1 cellular context compared by ENCODE assay signal in genomic region chr15:40160689-40161688, GRCh38.
TF ChIP-seq lines count a peak whose summit lies in the region.

BUB1B (plus strand) TSS chr15:40161069; CDS start chr15:40161221, 152 bp downstream.

TF ChIP-seq in K562, 482 proteins besides CTCF, POLR2A, EP300 and RAD21 (continued from another document and continues in another):
- no peak for TF ChIP-seq CREB5 (CRISPR knock-in tag; IDR thresholded peaks at IDR 0.05)
- no peak; the same call in 1 of the 2 replicates for TF ChIP-seq ZNF511 (CRISPR knock-in tag; IDR thresholded peaks at IDR 0.05)
- peak; percentile 81; the same call in 1 of the 2 replicates for TF ChIP-seq ZNF766 (CRISPR knock-in tag; conservative IDR thresholded peaks at IDR 0.05)
- TF ChIP-seq SMARCC2 (IDR thresholded peaks at IDR 0.05; ENCODE audit: low read depth) = no peak
- TF ChIP-seq SRSF7 (optimal IDR thresholded peaks at IDR 0.05; ENCODE audit: low read depth, low read length) = no peak
- TF ChIP-seq CHD2 (IDR thresholded peaks at IDR 0.05; ENCODE audit: low read depth, low read length) = peak; percentile 95
- TF ChIP-seq EP400 (IDR thresholded peaks at IDR 0.05) = peak; percentile 100
- no peak for TF ChIP-seq ARNT (IDR thresholded peaks at IDR 0.05)
- TF ChIP-seq LCOR (CRISPR knock-in tag; IDR thresholded peaks at IDR 0.05) = peak; percentile 94
- TF ChIP-seq NEUROD1 (IDR thresholded peaks at IDR 0.05; ENCODE audit: borderline replicate concordance, low read depth, low read length, partially characterized antibody) = no peak
- TF ChIP-seq DIDO1 (tag; IDR thresholded peaks at IDR 0.05; ENCODE audit: low read depth) = peak; percentile 66; the same call in 1 of the 2 replicates
- peak; percentile 85; the same call in 1 of the 2 replicates for TF ChIP-seq ZNF12 (CRISPR knock-in tag; IDR thresholded peaks at IDR 0.05)
- TF ChIP-seq CBX5 (IDR thresholded peaks at IDR 0.05; ENCODE audit: borderline replicate concordance, low read depth) = no peak
- peak; percentile 60; the same call in 1 of the 2 replicates for TF ChIP-seq BACH1 (tag; IDR thresholded peaks at IDR 0.05)
- no peak for TF ChIP-seq GTF3C2 (IDR thresholded peaks at IDR 0.05; ENCODE audit: borderline replicate concordance, extremely low read depth, insufficient read length)
- TF ChIP-seq ETV5 (CRISPR knock-in tag; IDR thresholded peaks at IDR 0.05; ENCODE audit: low read depth) = no peak
- no peak for TF ChIP-seq RERE (CRISPR knock-in tag; IDR thresholded peaks at IDR 0.05; ENCODE audit: borderline replicate concordance)
- TF ChIP-seq MLX (CRISPR knock-in tag; conservative IDR thresholded peaks at IDR 0.05) = peak in 1 of 2 experiments; percentile 44; a peak in 1 of 4 replicates
- TF ChIP-seq MCM3 (IDR thresholded peaks at IDR 0.05) = no peak
- no peak for TF ChIP-seq ZNF174 (CRISPR knock-in tag; IDR thresholded peaks at IDR 0.05)
- TF ChIP-seq HDAC6 (IDR thresholded peaks at IDR 0.05; ENCODE audit: low read depth, low read length) = no peak
- no peak for TF ChIP-seq RBM39 (optimal IDR thresholded peaks at IDR 0.05; ENCODE audit: low read depth, low read length)
- no peak for TF ChIP-seq ADNP (tag; IDR thresholded peaks at IDR 0.05)
- peak; percentile 24; the same call in 1 of the 2 replicates for TF ChIP-seq SMARCE1 (IDR thresholded peaks at IDR 0.05)
- TF ChIP-seq ZNF655 (CRISPR knock-in tag; IDR thresholded peaks at IDR 0.05) = no peak
- peak; percentile 48; the same call in 1 of the 2 replicates for TF ChIP-seq ZBTB12 (CRISPR knock-in tag; IDR thresholded peaks at IDR 0.05)
- TF ChIP-seq GABPB1 (CRISPR knock-in tag; IDR thresholded peaks at IDR 0.05) = peak; percentile 84
- TF ChIP-seq NFRKB (IDR thresholded peaks at IDR 0.05; ENCODE audit: low read depth) = peak; percentile 94
- peak; percentile 43 for TF ChIP-seq ELF1 (tag; IDR thresholded peaks at IDR 0.05)
- no peak for TF ChIP-seq ZNF232 (CRISPR knock-in tag; IDR thresholded peaks at IDR 0.05)
- TF ChIP-seq ZNF609 (CRISPR knock-in tag; IDR thresholded peaks at IDR 0.05; ENCODE audit: borderline replicate concordance) = no peak
- TF ChIP-seq RBM22 (IDR thresholded peaks at IDR 0.05; ENCODE audit: low read depth, low read length, poor library complexity, severe bottlenecking) = no peak
- no peak for TF ChIP-seq PHB2 (IDR thresholded peaks at IDR 0.05; ENCODE audit: low read depth)
- TF ChIP-seq ZNF444 (CRISPR knock-in tag; IDR thresholded peaks at IDR 0.05) = no peak
- TF ChIP-seq HNRNPK (IDR thresholded peaks at IDR 0.05; ENCODE audit: low read depth, low read length, poor library complexity, severe bottlenecking) = no peak
- no peak; the same call in none of the 2 replicates for TF ChIP-seq TAF7 (tag; IDR thresholded peaks at IDR 0.05)
- no peak for TF ChIP-seq PTRF (tag; IDR thresholded peaks at IDR 0.05)
- TF ChIP-seq PYGO2 (tag; IDR thresholded peaks at IDR 0.05) = no peak
- no peak for TF ChIP-seq ATF1 (CRISPR knock-in tag; IDR thresholded peaks at IDR 0.05)
- peak; percentile 91 for TF ChIP-seq ATF1 (tag; IDR thresholded peaks at IDR 0.05)
- no peak for TF ChIP-seq FOXA3 (CRISPR knock-in tag; conservative IDR thresholded peaks at IDR 0.05 in 1 of 2, IDR thresholded peaks at IDR 0.05 in 1 of 2)
- no peak for TF ChIP-seq SRSF3 (IDR thresholded peaks at IDR 0.05; ENCODE audit: insufficient read depth, low read length)
- no peak for TF ChIP-seq MXD1 (CRISPR knock-in tag; IDR thresholded peaks at IDR 0.05; ENCODE audit: borderline replicate concordance, poor library complexity, severe bottlenecking)
- no peak for TF ChIP-seq CHD4 (IDR thresholded peaks at IDR 0.05; ENCODE audit: insufficient read depth, insufficient replicate concordance, low read depth, low read length, poor library complexity, severe bottlenecking)
- TF ChIP-seq MEIS2 (IDR thresholded peaks at IDR 0.05; ENCODE audit: partially characterized antibody) = no peak
- TF ChIP-seq NCOA6 (IDR thresholded peaks at IDR 0.05) = peak; percentile 87
- no peak for TF ChIP-seq ZNF384 (IDR thresholded peaks at IDR 0.05; ENCODE audit: low read depth, low read length)
- TF ChIP-seq ARHGAP35 (IDR thresholded peaks at IDR 0.05; ENCODE audit: partially characterized antibody) = peak; percentile 68
